Comparison of ENCODE assay signal across 20 cellular contexts in genomic region chr5:61435368-61435767, GRCh38.
DNase-seq lines count a peak whose midpoint lies in the region; ATAC-seq, FAIRE-seq and TF ChIP-seq lines count a peak whose summit lies in the region.
"Had no signal": no experiment of that assay in that cellular context is flagged by ENCODE, and none has a peak within 500 bp of the region (broad histone marks: within the 10 kb centered on the region; RNA-seq: fewer than 3 reads in every experiment).

No MANE protein-coding gene starts in this region.

- peaks cover 12% of the 10 kb centered on the region for H3K79me1 ChIP-seq in mesenchymal stem cell (replicated peaks; ENCODE audit: low read length, poor library complexity, severe bottlenecking)
- peaks cover 9% of the 10 kb centered on the region for H3K79me1 ChIP-seq in mesendoderm (ENCODE audit: low read length)

- H3K14ac ChIP-seq in mesenchymal stem cell (ENCODE audit: low read length in 2 of 2): no peak overlapping the region

- H3K23ac ChIP-seq in mesenchymal stem cell (ENCODE audit: low read length in 2 of 2): no peak overlapping the region
- no peak overlapping the region for H3K23ac ChIP-seq in mesendoderm (ENCODE audit: low read length)

- H2BK12ac ChIP-seq in mesenchymal stem cell (ENCODE audit: low read length in 2 of 2): no peak overlapping the region

- peak in 1 of 2 experiments; percentile 40; a peak in 2 of 4 replicates for TF ChIP-seq EP300 in SK-N-SH (IDR thresholded peaks at IDR 0.05; ENCODE audit: borderline replicate concordance in 1 of 2, low read depth in 1 of 2, low read length in 1 of 2)

- H3K4ac ChIP-seq in mesenchymal stem cell (ENCODE audit: low read depth in 1 of 2, low read length in 2 of 2) (no peak overlapping the region), mesendoderm (ENCODE audit: low read depth, low read length) (no peak overlapping the region)

- no peak overlapping the region for H3K27ac ChIP-seq in SK-N-SH (ENCODE audit: low read depth in 2 of 2, low read length in 1 of 2)
- H3K27ac ChIP-seq in dorsolateral prefrontal cortex: peak overlapping the region in 56 of 59 donors; percentile 3 to 95 (median 73)
- H3K27ac ChIP-seq in mesenchymal stem cell (ENCODE audit: low read length, poor library complexity, severe bottlenecking): no peak overlapping the region
- no peak overlapping the region for H3K27ac ChIP-seq in mesendoderm (ENCODE audit: low read depth, low read length)
- H3K27ac ChIP-seq: BLaER1, HL-60 had no signal

- no peaks in the 10 kb centered on the region for H3K9me2 ChIP-seq in SK-N-SH

- H3K18ac ChIP-seq in mesenchymal stem cell (ENCODE audit: low read depth in 1 of 2, low read length in 2 of 2) (no peak overlapping the region), mesendoderm (ENCODE audit: low read length) (no peak overlapping the region)

- CTCF ChIA-PET in SK-N-SH (lab: Yijun Ruan, JAX): interaction anchor here (1.8 kb wide), 1 partner anchor 223 kb away, joined by 3 read pairs; no protein-coding TSS in a partner anchor

- DNase-seq in SK-N-SH (no peak), dorsolateral prefrontal cortex (no peak), mesenchymal stem cell (no peak), mesendoderm (no peak), 8988T (no peak)
- DNase-seq: Caco-2; CD8-positive, alpha-beta memory T cell; DMS79 treated with DMSO at 0.1 percent for 48 hours; EL; HFFc6 had no signal

- POLR2A ChIA-PET in SK-N-SH (lab: Yijun Ruan, JAX): no interaction called here

- no peak for TF ChIP-seq CTCF in SK-N-SH (IDR thresholded peaks at IDR 0.05)
- no peak for TF ChIP-seq CTCF in dorsolateral prefrontal cortex (IDR thresholded peaks at IDR 0.05 in 54 of 56, conservative IDR thresholded peaks at IDR 0.05 in 2 of 56; ENCODE audit: low read depth in 1 of 56, partially characterized antibody in 56 of 56)

- no peak overlapping the region for H2BK120ac ChIP-seq in mesenchymal stem cell (ENCODE audit: low read depth, low read length)
- H2BK120ac ChIP-seq in mesendoderm (ENCODE audit: low read depth, low read length): no peak overlapping the region

- FAIRE-seq in A204.1 (lab: Jason Lieb, UNC): peak; percentile 40
- FAIRE-seq: G401.6, GM12891, H1, K562 had no signal

- peaks cover 56% of the 10 kb centered on the region for H4K20me1 ChIP-seq in SK-N-SH (ENCODE audit: insufficient read depth)

- no peak overlapping the region for H2AFZ ChIP-seq in SK-N-SH (ENCODE audit: low read depth)
- no peak overlapping the region for H2AFZ ChIP-seq in mesenchymal stem cell (ENCODE audit: low read depth, low read length)

- H3K9me3 ChIP-seq in SK-N-SH (no peaks in the 10 kb centered on the region), mesenchymal stem cell (ENCODE audit: control insufficient read depth, low read length) (no peaks in the 10 kb centered on the region)
- H3K9me3 ChIP-seq: Caco-2, HAP-1 had no signal

- H3F3A ChIP-seq in SK-N-SH (replicated peaks; ENCODE audit: insufficient read depth): peaks cover 8% of the 10 kb centered on the region

- H3K36me3 ChIP-seq in SK-N-SH (replicated peaks in 1 of 2; ENCODE audit: control insufficient read depth in 1 of 2, insufficient read depth in 2 of 2, low read length in 1 of 2): no peaks in the 10 kb centered on the region
- no peaks in the 10 kb centered on the region for H3K36me3 ChIP-seq in mesenchymal stem cell (ENCODE audit: control insufficient read depth in 1 of 2, insufficient read depth in 2 of 2, low read depth in 1 of 2, low read length in 2 of 2)
- H3K36me3 ChIP-seq in mesendoderm (ENCODE audit: control insufficient read depth, insufficient read depth, low read length): no peaks in the 10 kb centered on the region
- H3K36me3 ChIP-seq: HAP-1 had no signal

- H3K9ac ChIP-seq in SK-N-SH: no peak overlapping the region
- H3K9ac ChIP-seq in mesenchymal stem cell (ENCODE audit: low read length): no peak overlapping the region
- H3K9ac ChIP-seq in mesendoderm (ENCODE audit: low read length): no peak overlapping the region
- H3K9ac ChIP-seq: BLaER1 had no signal

- H2AK5ac ChIP-seq in mesenchymal stem cell (ENCODE audit: low read length, severe bottlenecking): no peak overlapping the region
- no peak overlapping the region for H2AK5ac ChIP-seq in mesendoderm (ENCODE audit: low read length)

- ATAC-seq in esophagus mucosa (no peak), GM21529 (IDR thresholded peaks at IDR 0.05; ENCODE audit: unreplicated experiment) (no peak)
- ATAC-seq: K562 had no signal

- peak overlapping the region; percentile 57 for H2BK5ac ChIP-seq in mesenchymal stem cell (ENCODE audit: low read depth, low read length, poor library complexity, severe bottlenecking)
- H2BK5ac ChIP-seq in mesendoderm (ENCODE audit: low read length): no peak overlapping the region

- WGBS in SK-N-SH (ENCODE audit: low lambda C conversion rate): 79% methylated on average over 2 of the region's 2 CpGs
- WGBS in mesenchymal stem cell: 78% methylated on average over 1 of the region's 2 CpGs
- WGBS in mesendoderm (ENCODE audit: extremely low coverage, insufficient coverage, low lambda C conversion rate): no CpG with 5 or more reads among the region's 2 CpGs

- intact Hi-C loops in dorsolateral prefrontal cortex (cut with DNase I): loop anchor here in 1 of 2 donors (10.0 kb wide), 2 partner anchors 59 to 169 kb away; no protein-coding TSS in a partner anchor

- TF ChIP-seq RAD21 in SK-N-SH (IDR thresholded peaks at IDR 0.05; ENCODE audit: low read length): no peak

- no peaks in the 10 kb centered on the region for H3K27me3 ChIP-seq in SK-N-SH (ENCODE audit: insufficient read depth)
- H3K27me3 ChIP-seq in dorsolateral prefrontal cortex: no peaks in the 10 kb centered on the region
- H3K27me3 ChIP-seq in mesenchymal stem cell (ENCODE audit: control insufficient read depth in 1 of 2, insufficient read depth in 1 of 2, low read length in 2 of 2): no peaks in the 10 kb centered on the region
- no peaks in the 10 kb centered on the region for H3K27me3 ChIP-seq in mesendoderm (ENCODE audit: insufficient read depth, low read length, poor library complexity)
- H3K27me3 ChIP-seq: BLaER1 had no signal

- H3K4me3 ChIP-seq in SK-N-SH (ENCODE audit: low read depth in 2 of 2, low read length in 1 of 2) (no peak overlapping the region), dorsolateral prefrontal cortex (no peak overlapping the region), mesenchymal stem cell (ENCODE audit: insufficient read depth in 1 of 2, low read depth in 1 of 2, low read length in 2 of 2) (no peak overlapping the region), mesendoderm (ENCODE audit: low read length) (no peak overlapping the region)
- H3K4me3 ChIP-seq: BLaER1, HAP-1, K562 had no signal

- H3K4me1 ChIP-seq in SK-N-SH (ENCODE audit: control insufficient read depth in 1 of 2, insufficient read depth in 2 of 2, low read depth in 1 of 2, low read length in 1 of 2): peaks cover 0 to 2% of the 10 kb centered on the region in 2 experiments; a peak in 3 of 4 replicates
- no peaks in the 10 kb centered on the region for H3K4me1 ChIP-seq in mesenchymal stem cell (ENCODE audit: control insufficient read depth, insufficient read depth, low read depth, low read length)
- H3K4me1 ChIP-seq in mesendoderm (ENCODE audit: control insufficient read depth, low read depth, low read length): no peaks in the 10 kb centered on the region
- H3K4me1 ChIP-seq: BLaER1, Caco-2 had no signal

- H3K56ac ChIP-seq in mesendoderm (ENCODE audit: low read length): no peak overlapping the region

- H4K91ac ChIP-seq in mesenchymal stem cell (ENCODE audit: low read length): no peak overlapping the region

- H4K8ac ChIP-seq in mesenchymal stem cell (ENCODE audit: low read length): no peak overlapping the region
- no peak overlapping the region for H4K8ac ChIP-seq in mesendoderm (ENCODE audit: low read depth, low read length)

- H3K79me2 ChIP-seq in SK-N-SH (ENCODE audit: insufficient read depth) (peaks cover 83% of the 10 kb centered on the region), mesendoderm (ENCODE audit: control insufficient read depth, insufficient read depth, low read length) (peaks cover 11% of the 10 kb centered on the region)

- no peak overlapping the region for H4K5ac ChIP-seq in mesendoderm (ENCODE audit: low read length)

- H3K4me2 ChIP-seq in SK-N-SH (no peak overlapping the region), mesenchymal stem cell (ENCODE audit: low read length, poor library complexity, severe bottlenecking) (no peak overlapping the region), mesendoderm (ENCODE audit: low read length) (no peak overlapping the region)
- H3K4me2 ChIP-seq: BLaER1 had no signal

- H2BK15ac ChIP-seq in mesenchymal stem cell (ENCODE audit: low read depth, poor library complexity, severe bottlenecking) (no peak overlapping the region), mesendoderm (replicated peaks; ENCODE audit: low read depth) (no peak overlapping the region)

TF ChIP-seq in SK-N-SH, 30 proteins besides CTCF, POLR2A, EP300 and RAD21 (continues in another document):
- TF ChIP-seq ZBTB33 (IDR thresholded peaks at IDR 0.05; ENCODE audit: borderline replicate concordance, low read depth) (no peak), TCF12 (IDR thresholded peaks at IDR 0.05) (peak; percentile 76), PBX3 (IDR thresholded peaks at IDR 0.05) (peak; percentile 62; the same call in 1 of the 2 replicates), NRF1 (IDR thresholded peaks at IDR 0.05; ENCODE audit: low read depth, low read length) (no peak)

Comparison
In these comparisons a context has a peak if more than half of its experiments do, and no peak if none do; other contexts are left out.
1. H3K27ac ChIP-seq: peak in dorsolateral prefrontal cortex (56 of 59); none in SK-N-SH (0 of 2), mesenchymal stem cell (single experiment) and mesendoderm (single experiment).